Comparison of ENCODE assay signal across 1 cellular context in genomic region chr3:47513125-47513929, GRCh38.
TF ChIP-seq lines count a peak whose summit lies in the region.

Gene ELP6, minus strand, starts transcription at chr3:47513712. Its CDS starts 122 bp downstream, at chr3:47513590.

TF ChIP-seq in H1, 55 proteins besides CTCF, POLR2A, EP300 and RAD21:
- TF ChIP-seq ZNF274 (IDR thresholded peaks at IDR 0.05; ENCODE audit: borderline replicate concordance, extremely low read depth, low read length) (no peak), HDAC2 (IDR thresholded peaks at IDR 0.05; ENCODE audit: borderline replicate concordance in 1 of 2, low read depth in 2 of 2, low read length in 2 of 2) (peak in 1 of 2 experiments; percentile 34; a peak in 1 of 4 replicates), TBP (IDR thresholded peaks at IDR 0.05; ENCODE audit: low read depth, low read length) (peak; percentile 61; the same call in 1 of the 2 replicates), YY1 (IDR thresholded peaks at IDR 0.05; ENCODE audit: low read depth, low read length) (peak; percentile 92), CTBP2 (IDR thresholded peaks at IDR 0.05; ENCODE audit: borderline replicate concordance, insufficient read depth, insufficient read length, low read length) (no peak), KDM4A (IDR thresholded peaks at IDR 0.05; ENCODE audit: low read depth, low read length, severe bottlenecking) (peak; percentile 76), SRF (IDR thresholded peaks at IDR 0.05; ENCODE audit: low read depth, low read length) (no peak), ASH2L (IDR thresholded peaks at IDR 0.05; ENCODE audit: low read length) (peak; percentile 81), RFX5 (IDR thresholded peaks at IDR 0.05; ENCODE audit: borderline replicate concordance, low read depth, low read length) (no peak), KDM5A (IDR thresholded peaks at IDR 0.05; ENCODE audit: low read length) (no peak), GABPA (IDR thresholded peaks at IDR 0.05; ENCODE audit: borderline replicate concordance, insufficient read depth, low read length) (peak; percentile 90), HDAC6 (IDR thresholded peaks at IDR 0.05; ENCODE audit: low read depth, low read length) (no peak), NRF1 (IDR thresholded peaks at IDR 0.05; ENCODE audit: low read depth, low read length) (peak; percentile 96), ATF3 (IDR thresholded peaks at IDR 0.05; ENCODE audit: insufficient read depth, low read depth, low read length) (0 out of 2 replicates have a peak, but pooled peaks have one; percentile 29), PHF8 (conservative IDR thresholded peaks at IDR 0.05; ENCODE audit: low read depth, low read length) (peak; percentile 80), NANOG (IDR thresholded peaks at IDR 0.05; ENCODE audit: insufficient read depth, low read depth, low read length, poor library complexity, severe bottlenecking) (no peak), SUZ12 (IDR thresholded peaks at IDR 0.05; ENCODE audit: low read length) (no peak), SP4 (IDR thresholded peaks at IDR 0.05; ENCODE audit: low read length) (peak; percentile 69; the same call in 1 of the 2 replicates), CHD2 (IDR thresholded peaks at IDR 0.05; ENCODE audit: low read length) (no peak), FOSL1 (IDR thresholded peaks at IDR 0.05; ENCODE audit: insufficient read depth, low read depth, low read length) (no peak), EGR1 (IDR thresholded peaks at IDR 0.05; ENCODE audit: borderline replicate concordance, low read depth, low read length) (no peak), SIX5 (IDR thresholded peaks at IDR 0.05; ENCODE audit: low read depth, low read length) (peak; percentile 74), USF2 (IDR thresholded peaks at IDR 0.05; ENCODE audit: low read length) (no peak), CEBPB (IDR thresholded peaks at IDR 0.05; ENCODE audit: low read depth, low read length) (no peak), JUN (IDR thresholded peaks at IDR 0.05; ENCODE audit: low read depth, low read length) (no peak), TEAD4 (IDR thresholded peaks at IDR 0.05; ENCODE audit: low read depth, low read length) (0 out of 2 replicates have a peak, but pooled peaks have one; percentile 15), SP1 (IDR thresholded peaks at IDR 0.05; ENCODE audit: low read depth, low read length) (no peak; the same call in 1 of the 2 replicates), BACH1 (IDR thresholded peaks at IDR 0.05; ENCODE audit: low read length) (peak; percentile 61), TAF1 (IDR thresholded peaks at IDR 0.05; ENCODE audit: low read depth, low read length) (peak; percentile 61), MAX (IDR thresholded peaks at IDR 0.05) (peak; percentile 84), CREB1 (IDR thresholded peaks at IDR 0.05) (peak; percentile 71; the same call in 1 of the 2 replicates), POLR2AphosphoS5 (IDR thresholded peaks at IDR 0.05; ENCODE audit: low read depth, low read length) (peak; percentile 43)
- TF ChIP-seq, protein P1, sequence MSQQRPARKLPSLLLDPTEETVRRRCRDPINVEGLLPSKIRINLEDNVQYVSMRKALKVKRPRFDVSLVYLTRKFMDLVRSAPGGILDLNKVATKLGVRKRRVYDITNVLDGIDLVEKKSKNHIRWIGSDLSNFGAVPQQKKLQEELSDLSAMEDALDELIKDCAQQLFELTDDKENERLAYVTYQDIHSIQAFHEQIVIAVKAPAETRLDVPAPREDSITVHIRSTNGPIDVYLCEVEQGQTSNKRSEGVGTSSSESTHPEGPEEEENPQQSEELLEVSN (IDR thresholded peaks at IDR 0.05) = peak; percentile 86
